Comparison of ENCODE assay signal across 15 cellular contexts in the genomic region with DNA sequence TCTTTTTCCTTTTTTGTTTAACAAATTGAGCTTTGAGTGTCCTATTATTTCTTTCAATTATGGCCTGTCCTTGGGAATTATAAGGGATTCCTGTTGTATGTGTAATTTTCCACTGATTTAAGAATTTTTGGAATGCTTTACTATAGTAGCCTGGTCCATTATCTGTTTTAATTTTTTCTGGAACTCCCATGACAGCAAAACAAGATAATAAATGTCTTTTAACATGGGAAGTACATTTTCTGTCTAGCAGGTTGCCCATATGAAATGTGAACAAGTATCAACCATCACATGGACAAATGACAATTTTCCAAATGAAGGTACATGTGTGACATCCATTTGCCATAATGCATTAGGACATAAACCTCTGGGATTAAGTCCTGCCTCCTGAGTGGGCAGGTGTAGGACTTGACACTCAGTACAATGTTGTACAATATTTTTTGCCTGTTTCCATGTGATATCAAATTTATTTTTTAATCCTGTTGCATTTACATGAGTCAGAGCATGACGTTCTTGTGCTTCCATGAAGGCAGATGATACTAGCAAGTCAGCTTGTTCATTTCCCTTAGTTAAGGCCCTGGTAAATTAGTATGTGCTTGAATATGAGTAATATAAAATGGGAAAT. TPM values are rescaled to one million over a fixed set of nuclear protein-coding genes. Genes with fewer than 3 reads are reported as not detected.
"Had no signal": no experiment of that assay in that cellular context is flagged by ENCODE, and none has a peak within 500 bp of the region (broad histone marks: within the 10 kb centered on the region; RNA-seq: fewer than 3 reads in every experiment).

No MANE protein-coding gene starts in this region.

RNA-seq across cellular contexts. Expression of a gene that starts 45.2 kb away (rescaled TPM):
- total RNA-seq: activated B cell treated with CpG ODN at 0.5 μM for 24 hours; activated CD4-positive, alpha-beta T cell treated with anti-CD3 and anti-CD28 coated beads for 36 hours; activated CD8-positive, alpha-beta memory T cell treated with anti-CD3 and anti-CD28 coated beads for 36 hours; activated naive CD8-positive, alpha-beta T cell treated with anti-CD3 and anti-CD28 coated beads for 36 hours; breast epithelium; frontal cortex; hepatocyte; left ventricle myocardium inferior; lung microvascular endothelial cell; natural killer cell treated with Interleukin-12 subunit alpha and Interleukin-12 subunit beta and Interleukin-15 and Interleukin-18, amount 100 ng/mL, for 72 hours; right lobe of liver; upper lobe of right lung had no signal
- polyA plus RNA-seq: esophagus, hepatocyte, pancreas, thymus had no signal
